In genomic region chrX:153585827-153586226, GRCh38 we compare ENCODE assay signal across 30 cellular contexts.
"Had no signal": no experiment of that assay in that cellular context is flagged by ENCODE, and none has a peak within 500 bp of the region (broad histone marks: within the 10 kb centered on the region; RNA-seq: fewer than 3 reads in every experiment).

No MANE protein-coding gene starts in this region.

- H3K4me3 Mint-ChIP-seq: activated B cell treated with CpG ODN at 0.5 μM for 24 hours; activated CD8-positive, alpha-beta memory T cell treated with anti-CD3 and anti-CD28 coated beads, Interleukin-2, amount 10 ng/mL, durations not matched to agents 7 days and 5 days; activated CD8-positive, alpha-beta T cell treated with anti-CD3 and anti-CD28 coated beads, Interleukin-2, amount 10 ng/mL, durations not matched to agents 7 days and 5 days; activated naive CD4-positive, alpha-beta T cell treated with anti-CD3 and anti-CD28 coated beads, Interleukin-2, amount 10 ng/mL, durations not matched to agents 7 days and 5 days; activated T-cell treated with anti-CD3 and anti-CD28 coated beads, Interleukin-2, amount 50 U/mL, for 24 hours; brain; effector memory CD8-positive, alpha-beta T cell; T-helper 17 cell; T-helper 2 cell treated with Interferon-gamma antibody and Interleukin-4, amounts not matched to agents 5 μg/mL and 100 μg/mL, for 36 hours had no signal

- H3K9me3 Mint-ChIP-seq: activated B cell treated with CpG ODN at 0.5 μM for 24 hours; activated naive CD4-positive, alpha-beta T cell treated with anti-CD3 and anti-CD28 coated beads, Interleukin-2, amount 10 ng/mL, durations not matched to agents 7 days and 5 days; activated naive CD4-positive, alpha-beta T cell treated with anti-CD3 and anti-CD28 coated beads, Interleukin-2, amount 50 U/mL, for 72 hours; activated T-cell treated with anti-CD3 and anti-CD28 coated beads, Interleukin-2, amount 50 U/mL, for 24 hours; effector memory CD8-positive, alpha-beta T cell; T-helper 2 cell treated with Interferon-gamma antibody and Interleukin-4, amounts not matched to agents 5 μg/mL and 100 μg/mL, for 36 hours had no signal

- DNase-seq: activated B cell treated with CpG ODN at 0.5 μM for 24 hours; activated CD4-positive, alpha-beta T cell treated with anti-CD3 and anti-CD28 coated beads for 48 hours; activated CD4-positive, alpha-beta T cell treated with anti-CD3 and anti-CD28 coated beads, Interleukin-2, amount 50 U/mL, for 1 hour; activated CD4-positive, alpha-beta T cell treated with anti-CD3 and anti-CD28 coated beads, Interleukin-2, amount 50 U/mL, for 48 hours; activated CD8-positive, alpha-beta memory T cell treated with anti-CD3 and anti-CD28 coated beads, Interleukin-2, amount 10 ng/mL, durations not matched to agents 7 days and 5 days; activated CD8-positive, alpha-beta memory T cell treated with anti-CD3 and anti-CD28 coated beads, Interleukin-2, amount 50 U/mL, for 4 hours; activated CD8-positive, alpha-beta T cell treated with anti-CD3 and anti-CD28 coated beads, Interleukin-2, amount 10 ng/mL, durations not matched to agents 7 days and 5 days; activated gamma-delta T cell; activated naive CD4-positive, alpha-beta T cell; activated naive CD4-positive, alpha-beta T cell treated with anti-CD3 and anti-CD28 coated beads, Interleukin-2, amount 10 ng/mL, durations not matched to agents 7 days and 5 days; activated T-cell treated with anti-CD3 and anti-CD28 coated beads, Interleukin-2, amount 50 U/mL, for 24 hours; adrenal gland; amygdala; aorta; central memory CD4-positive, alpha-beta T cell; dermis blood vessel endothelial cell; effector CD4-positive, alpha-beta T cell; effector memory CD8-positive, alpha-beta T cell; esophagus squamous epithelium; foreskin melanocyte; glutamatergic neuron; heart left ventricle; T-helper 1 cell; T-helper 17 cell; T1000; WERI-Rb-1 had no signal

- H3K36me3 Mint-ChIP-seq: activated naive CD4-positive, alpha-beta T cell treated with anti-CD3 and anti-CD28 coated beads, Interleukin-2, amount 50 U/mL, for 72 hours had no signal

- ATAC-seq: activated CD4-positive, CD25-positive, alpha-beta regulatory T cell treated with anti-CD3 and anti-CD28 coated beads, Interleukin-2, amount 50 U/mL, for 24 hours; activated CD8-positive, alpha-beta memory T cell treated with anti-CD3 and anti-CD28 coated beads, Interleukin-2, amount 10 ng/mL, durations not matched to agents 7 days and 5 days; activated CD8-positive, alpha-beta T cell treated with anti-CD3 and anti-CD28 coated beads, Interleukin-2, amount 10 ng/mL, durations not matched to agents 7 days and 5 days; activated naive CD4-positive, alpha-beta T cell treated with anti-CD3 and anti-CD28 coated beads, Interleukin-2, amount 50 U/mL, for 72 hours; effector memory CD8-positive, alpha-beta T cell; heart left ventricle; T-helper 17 cell had no signal

- H3K27ac Mint-ChIP-seq: activated B cell treated with CpG ODN at 0.5 μM for 24 hours; activated CD8-positive, alpha-beta memory T cell treated with anti-CD3 and anti-CD28 coated beads, Interleukin-2, amount 10 ng/mL, durations not matched to agents 7 days and 5 days; activated CD8-positive, alpha-beta T cell treated with anti-CD3 and anti-CD28 coated beads, Interleukin-2, amount 10 ng/mL, durations not matched to agents 7 days and 5 days; activated naive CD4-positive, alpha-beta T cell treated with anti-CD3 and anti-CD28 coated beads, Interleukin-2, amount 10 ng/mL, durations not matched to agents 7 days and 5 days; activated naive CD4-positive, alpha-beta T cell treated with anti-CD3 and anti-CD28 coated beads, Interleukin-2, amount 50 U/mL, for 72 hours; activated T-cell treated with anti-CD3 and anti-CD28 coated beads, Interleukin-2, amount 50 U/mL, for 24 hours; brain; effector memory CD8-positive, alpha-beta T cell; T-helper 17 cell; T-helper 2 cell treated with Interferon-gamma antibody and Interleukin-4, amounts not matched to agents 5 μg/mL and 100 μg/mL, for 36 hours had no signal

- H3K27me3 Mint-ChIP-seq: activated B cell treated with CpG ODN at 0.5 μM for 24 hours; activated CD8-positive, alpha-beta memory T cell treated with anti-CD3 and anti-CD28 coated beads, Interleukin-2, amount 10 ng/mL, durations not matched to agents 7 days and 5 days; activated naive CD4-positive, alpha-beta T cell treated with anti-CD3 and anti-CD28 coated beads, Interleukin-2, amount 10 ng/mL, durations not matched to agents 7 days and 5 days; effector memory CD8-positive, alpha-beta T cell; T-helper 17 cell had no signal
